In genomic region chr4:89640620-89641366, GRCh38 we compare ENCODE assay signal across 8 cellular contexts.
A peak's percentile ranks its signal among the peaks of the same experiment; 100 is the strongest.
DNase-seq lines count a peak whose midpoint lies in the region; ATAC-seq and TF ChIP-seq lines count a peak whose summit lies in the region.

No MANE protein-coding gene starts in this region.

- no peak overlapping the region for H3K4me2 ChIP-seq in PC-9

- H4K20me1 ChIP-seq in PC-9 (ENCODE audit: insufficient read depth): no peaks in the 10 kb centered on the region

- no peak overlapping the region for H2AFZ ChIP-seq in PC-9

- H3K27ac ChIP-seq in ectodermal cell (ENCODE audit: insufficient read depth, low read depth, low read length, poor library complexity, severe bottlenecking) (peak overlapping the region; percentile 55), PC-9 (no peak overlapping the region)

- peak; percentile 33 for DNase-seq in NAMALWA (ENCODE audit: low spot score)
- peak; percentile 60 for DNase-seq in myocyte (ENCODE audit: low read depth)
- DNase-seq in NCI-H226: no peak
- DNase-seq in NCI-H345 (lab: John Stamatoyannopoulos, UW): no peak
- no peak for DNase-seq in PC-9

- H3K36me3 ChIP-seq in ectodermal cell (ENCODE audit: control insufficient read depth, insufficient read depth, low read length) (no peaks in the 10 kb centered on the region), PC-9 (ENCODE audit: low read depth) (no peaks in the 10 kb centered on the region)

- no TSS peak for BruUV-seq in PC-9 (replicated peaks; lab: Mats Ljungman, UMichigan)

- 20 to 25% methylated on average over 16 to 17 of the region's 17 CpGs for WGBS in ectodermal cell, 2 experiments

- CTCF ChIA-PET in PC-9 (lab: Charles Lee): no interaction called here

- H3K9me2 ChIP-seq in PC-9 (ENCODE audit: insufficient read depth): no peaks in the 10 kb centered on the region

- ATAC-seq in HG03442 (IDR thresholded peaks at IDR 0.05; ENCODE audit: unreplicated experiment): no peak

- POLR2A ChIA-PET in PC-9 (lab: Charles Lee; ENCODE audit: unreplicated experiment): no interaction called here

- H3K4me3 ChIP-seq in ectodermal cell (ENCODE audit: insufficient read depth, low read depth, low read length): no peak overlapping the region
- no peak overlapping the region for H3K4me3 ChIP-seq in PC-9

- no peaks in the 10 kb centered on the region for H3K79me2 ChIP-seq in PC-9 (ENCODE audit: low read depth)

- H3K27me3 ChIP-seq in ectodermal cell (ENCODE audit: control insufficient read depth, insufficient read depth, low read length, poor library complexity, severe bottlenecking) (no peaks in the 10 kb centered on the region), PC-9 (ENCODE audit: insufficient read depth, low read depth) (no peaks in the 10 kb centered on the region)

- intact Hi-C loops in PC-9 (cut with micrococcal nuclease; ENCODE audit: unreplicated experiment): no loop called here

- TF ChIP-seq CTCF in GM12873 (IDR thresholded peaks at IDR 0.05; ENCODE audit: insufficient read depth, low read depth, low read length, missing control alignments) (peak; percentile 68), PC-9 (conservative IDR thresholded peaks at IDR 0.05) (no peak)

- no peaks in the 10 kb centered on the region for H3F3A ChIP-seq in PC-9 (ENCODE audit: insufficient read depth, low read depth)

- H3K9me3 ChIP-seq in ectodermal cell (ENCODE audit: control insufficient read depth, low read length) (no peaks in the 10 kb centered on the region), PC-9 (ENCODE audit: insufficient read depth, low read depth) (no peaks in the 10 kb centered on the region)

- H3K4me1 ChIP-seq in ectodermal cell (ENCODE audit: control insufficient read depth, insufficient read depth, low read length): no peaks in the 10 kb centered on the region
- no peaks in the 10 kb centered on the region for H3K4me1 ChIP-seq in PC-9 (replicated peaks; ENCODE audit: insufficient read depth)

Comparison
In these comparisons a context has a peak if more than half of its experiments do, and no peak if none do; other contexts are left out.
1. DNase-seq: peak in NAMALWA (single experiment) and myocyte (single experiment); none in NCI-H226 (single experiment), NCI-H345 (single experiment) and PC-9 (0 of 2).